ENCODE assay signal across 7 cellular contexts in the genomic region with DNA sequence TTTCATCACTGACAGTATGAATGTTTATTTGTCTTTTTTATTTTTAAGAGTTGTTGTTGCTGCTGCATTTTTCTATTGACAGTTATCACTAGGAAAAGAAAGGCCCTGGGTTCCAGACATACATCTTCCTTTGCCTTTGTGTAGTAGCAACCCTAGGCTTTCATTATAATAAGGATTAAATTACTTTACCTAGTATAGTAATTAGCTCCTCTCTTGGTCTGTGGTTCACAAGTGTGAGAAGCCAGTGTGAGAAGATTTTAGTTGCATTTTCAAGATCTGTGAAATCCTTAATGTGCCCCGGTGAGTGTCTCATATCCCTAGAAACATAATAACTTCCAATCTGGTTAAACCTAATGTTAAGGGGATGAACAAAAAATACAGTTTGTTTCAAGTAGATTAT.
"Had no signal": no experiment of that assay in that cellular context is flagged by ENCODE, and none has a peak within 500 bp of the region (broad histone marks: within the 10 kb centered on the region; RNA-seq: fewer than 3 reads in every experiment).

No MANE protein-coding gene starts in this region.

- DNase-seq: GDM1, GF-D8 had no signal

- FAIRE-seq: G401.6, GM12891, GM12892, GM18507, GM19239 had no signal
